Comparison of ENCODE assay signal across 13 cellular contexts in the genomic region with DNA sequence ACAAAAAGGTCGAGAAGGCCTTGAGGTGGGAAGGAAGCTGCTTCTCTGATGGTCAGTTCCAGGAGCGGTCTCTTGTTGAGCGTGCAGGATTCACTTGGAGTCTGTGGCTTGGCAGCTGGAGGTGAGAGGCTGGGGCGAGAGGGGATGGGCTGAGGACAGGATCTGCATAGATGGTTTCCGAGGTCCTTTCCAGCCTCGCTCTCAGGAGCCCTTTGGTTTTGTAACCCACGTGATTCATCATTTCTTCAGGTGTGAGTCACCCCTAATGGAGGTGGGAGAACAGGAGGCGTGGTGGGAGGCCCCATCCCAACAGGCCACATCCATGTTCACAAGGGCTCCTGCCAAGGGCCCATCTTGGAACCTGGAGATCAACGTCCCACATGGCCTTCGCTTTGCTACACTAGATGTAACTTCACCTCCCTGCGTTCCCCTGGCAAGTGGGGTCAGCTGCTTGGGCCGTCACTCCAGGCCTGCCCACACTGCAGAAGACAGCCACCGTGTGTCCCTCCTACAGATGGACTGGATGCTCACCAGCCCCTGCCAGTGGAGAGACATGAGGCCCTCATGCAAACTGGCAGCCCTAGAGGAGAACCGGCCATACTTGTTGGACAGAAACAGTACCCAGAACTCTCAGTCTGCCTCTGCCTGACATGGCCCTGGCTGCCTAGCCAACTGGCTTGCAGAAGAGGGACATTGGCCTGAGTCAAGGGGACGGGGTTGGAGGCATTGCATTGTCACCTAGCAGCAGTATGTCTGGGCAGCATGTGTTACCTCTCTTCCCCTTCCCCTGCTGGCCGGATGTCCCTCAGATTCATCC. TPM values are rescaled to one million over a fixed set of nuclear protein-coding genes. Genes with fewer than 3 reads are reported as not detected.
DNase-seq lines count a peak whose midpoint lies in the region; ATAC-seq and TF ChIP-seq lines count a peak whose summit lies in the region.
"Had no signal": no experiment of that assay in that cellular context is flagged by ENCODE, and none has a peak within 500 bp of the region (broad histone marks: within the 10 kb centered on the region; RNA-seq: fewer than 3 reads in every experiment).

No MANE protein-coding gene starts in this region.

- no peak for ATAC-seq in WTC11
- ATAC-seq in SK-N-SH treated with all-trans-retinoic acid at 6 μM for 48 hours, result no peak

- no peaks in the 10 kb centered on the region for H3K36me3 Mint-ChIP-seq in WTC11

- H3K36me3 ChIP-seq in vagina, result no peaks in the 10 kb centered on the region

- CTCF ChIA-PET in WTC11 (lab: Charles Lee), result interaction anchor here (0.5 kb wide), 1 partner anchor 23 kb away, joined by 3 read pairs; no protein-coding TSS in a partner anchor

- DNase-seq in stimulated activated CD4-positive, alpha-beta T cell treated with anti-CD3 and anti-CD28 coated beads, Interleukin-4, amount 100 ng/mL, for 24 hours, result peak; percentile 2
- DNase-seq in stimulated activated CD4-positive, alpha-beta T cell treated with anti-CD3 and anti-CD28 coated beads, Interleukin-1b, Interleukin-23, amount 100 ng/mL, for 48 hours, result no peak
- DNase-seq in WTC11 (ENCODE audit: low spot score) (no peak), kidney tubule cell (ENCODE audit: low spot score) (peak; percentile 34), vagina (ENCODE audit: extremely low spot score in 2 of 2) (peak; percentile 72 to 78), COLO668 (lab: John Stamatoyannopoulos, UW; ENCODE audit: unreplicated experiment) (no peak)
- no peak for DNase-seq in stimulated activated naive CD4-positive, alpha-beta T cell (lab: John Stamatoyannopoulos, UW)
- DNase-seq: AML-193, DMS79, hypothalamus, NCI-H1694 had no signal

- no peaks in the 10 kb centered on the region for H3K9me3 ChIP-seq in vagina

- no peak overlapping the region for H3K27ac Mint-ChIP-seq in WTC11

- H3K4me1 Mint-ChIP-seq in WTC11, result peaks cover 23% of the 10 kb centered on the region

- no peak for TF ChIP-seq CTCF in WTC11 (IDR thresholded peaks at IDR 0.05)
- no peak for TF ChIP-seq CTCF in vagina (IDR thresholded peaks at IDR 0.05)

- no peaks in the 10 kb centered on the region for H3K4me1 ChIP-seq in vagina

- peak overlapping the region; percentile 58 for H3K4me3 Mint-ChIP-seq in WTC11

- no peaks in the 10 kb centered on the region for H3K9me3 Mint-ChIP-seq in WTC11

- H3K4me3 ChIP-seq in vagina, result no peak overlapping the region

- TF ChIP-seq POLR2A in vagina (IDR thresholded peaks at IDR 0.05), result no peak

- POLR2A ChIA-PET in WTC11 (lab: Charles Lee), result no interaction called here

- H3K27me3 ChIP-seq in vagina, result no peaks in the 10 kb centered on the region

- H3K27ac ChIP-seq in vagina, result no peak overlapping the region

- intact Hi-C loops in vagina (cut with DNase I), result no loop called here

- H3K27me3 Mint-ChIP-seq in WTC11 (ENCODE audit: low read depth), result peaks cover 62% of the 10 kb centered on the region

TF ChIP-seq in WTC11, 78 proteins besides CTCF, POLR2A, EP300 and RAD21:
- TF ChIP-seq ZNF232 (CRISPR knock-in tag; IDR thresholded peaks at IDR 0.05), result no peak
- TF ChIP-seq, protein P1, sequence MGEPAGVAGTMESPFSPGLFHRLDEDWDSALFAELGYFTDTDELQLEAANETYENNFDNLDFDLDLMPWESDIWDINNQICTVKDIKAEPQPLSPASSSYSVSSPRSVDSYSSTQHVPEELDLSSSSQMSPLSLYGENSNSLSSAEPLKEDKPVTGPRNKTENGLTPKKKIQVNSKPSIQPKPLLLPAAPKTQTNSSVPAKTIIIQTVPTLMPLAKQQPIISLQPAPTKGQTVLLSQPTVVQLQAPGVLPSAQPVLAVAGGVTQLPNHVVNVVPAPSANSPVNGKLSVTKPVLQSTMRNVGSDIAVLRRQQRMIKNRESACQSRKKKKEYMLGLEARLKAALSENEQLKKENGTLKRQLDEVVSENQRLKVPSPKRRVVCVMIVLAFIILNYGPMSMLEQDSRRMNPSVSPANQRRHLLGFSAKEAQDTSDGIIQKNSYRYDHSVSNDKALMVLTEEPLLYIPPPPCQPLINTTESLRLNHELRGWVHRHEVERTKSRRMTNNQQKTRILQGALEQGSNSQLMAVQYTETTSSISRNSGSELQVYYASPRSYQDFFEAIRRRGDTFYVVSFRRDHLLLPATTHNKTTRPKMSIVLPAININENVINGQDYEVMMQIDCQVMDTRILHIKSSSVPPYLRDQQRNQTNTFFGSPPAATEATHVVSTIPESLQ (CRISPR knock-in tag; IDR thresholded peaks at IDR 0.05), result no peak
- no peak for TF ChIP-seq ESRRA (CRISPR knock-in tag; IDR thresholded peaks at IDR 0.05; ENCODE audit: borderline replicate concordance)
- TF ChIP-seq ZNF263 (CRISPR knock-in tag; IDR thresholded peaks at IDR 0.05; ENCODE audit: low read depth), result no peak
- TF ChIP-seq, protein P2, sequence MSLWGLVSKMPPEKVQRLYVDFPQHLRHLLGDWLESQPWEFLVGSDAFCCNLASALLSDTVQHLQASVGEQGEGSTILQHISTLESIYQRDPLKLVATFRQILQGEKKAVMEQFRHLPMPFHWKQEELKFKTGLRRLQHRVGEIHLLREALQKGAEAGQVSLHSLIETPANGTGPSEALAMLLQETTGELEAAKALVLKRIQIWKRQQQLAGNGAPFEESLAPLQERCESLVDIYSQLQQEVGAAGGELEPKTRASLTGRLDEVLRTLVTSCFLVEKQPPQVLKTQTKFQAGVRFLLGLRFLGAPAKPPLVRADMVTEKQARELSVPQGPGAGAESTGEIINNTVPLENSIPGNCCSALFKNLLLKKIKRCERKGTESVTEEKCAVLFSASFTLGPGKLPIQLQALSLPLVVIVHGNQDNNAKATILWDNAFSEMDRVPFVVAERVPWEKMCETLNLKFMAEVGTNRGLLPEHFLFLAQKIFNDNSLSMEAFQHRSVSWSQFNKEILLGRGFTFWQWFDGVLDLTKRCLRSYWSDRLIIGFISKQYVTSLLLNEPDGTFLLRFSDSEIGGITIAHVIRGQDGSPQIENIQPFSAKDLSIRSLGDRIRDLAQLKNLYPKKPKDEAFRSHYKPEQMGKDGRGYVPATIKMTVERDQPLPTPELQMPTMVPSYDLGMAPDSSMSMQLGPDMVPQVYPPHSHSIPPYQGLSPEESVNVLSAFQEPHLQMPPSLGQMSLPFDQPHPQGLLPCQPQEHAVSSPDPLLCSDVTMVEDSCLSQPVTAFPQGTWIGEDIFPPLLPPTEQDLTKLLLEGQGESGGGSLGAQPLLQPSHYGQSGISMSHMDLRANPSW (CRISPR knock-in tag; conservative IDR thresholded peaks at IDR 0.05; ENCODE audit: low read depth), result no peak
- no peak for TF ChIP-seq MYBL2 (CRISPR knock-in tag; IDR thresholded peaks at IDR 0.05)
- no peak for TF ChIP-seq ETV6 (CRISPR knock-in tag; IDR thresholded peaks at IDR 0.05)
- no peak for TF ChIP-seq IRF2 (CRISPR knock-in tag; IDR thresholded peaks at IDR 0.05; ENCODE audit: borderline replicate concordance, low read depth)

TF ChIP-seq in SK-N-SH treated with all-trans-retinoic acid at 6 μM for 48 hours, 23 proteins besides CTCF, POLR2A, EP300 and RAD21:
- TF ChIP-seq GLIS3 (CRISPR knock-in tag; IDR thresholded peaks at IDR 0.05) (no peak), ARNTL (CRISPR knock-in tag; IDR thresholded peaks at IDR 0.05; ENCODE audit: borderline replicate concordance, low read depth) (no peak), ZNF8 (CRISPR knock-in tag; IDR thresholded peaks at IDR 0.05) (no peak), TOX (CRISPR knock-in tag; IDR thresholded peaks at IDR 0.05; ENCODE audit: borderline replicate concordance) (no peak), TCF4 (CRISPR knock-in tag; IDR thresholded peaks at IDR 0.05; ENCODE audit: borderline replicate concordance) (no peak), ZC3H10 (CRISPR knock-in tag; IDR thresholded peaks at IDR 0.05) (no peak)
- TF ChIP-seq, protein P3, sequence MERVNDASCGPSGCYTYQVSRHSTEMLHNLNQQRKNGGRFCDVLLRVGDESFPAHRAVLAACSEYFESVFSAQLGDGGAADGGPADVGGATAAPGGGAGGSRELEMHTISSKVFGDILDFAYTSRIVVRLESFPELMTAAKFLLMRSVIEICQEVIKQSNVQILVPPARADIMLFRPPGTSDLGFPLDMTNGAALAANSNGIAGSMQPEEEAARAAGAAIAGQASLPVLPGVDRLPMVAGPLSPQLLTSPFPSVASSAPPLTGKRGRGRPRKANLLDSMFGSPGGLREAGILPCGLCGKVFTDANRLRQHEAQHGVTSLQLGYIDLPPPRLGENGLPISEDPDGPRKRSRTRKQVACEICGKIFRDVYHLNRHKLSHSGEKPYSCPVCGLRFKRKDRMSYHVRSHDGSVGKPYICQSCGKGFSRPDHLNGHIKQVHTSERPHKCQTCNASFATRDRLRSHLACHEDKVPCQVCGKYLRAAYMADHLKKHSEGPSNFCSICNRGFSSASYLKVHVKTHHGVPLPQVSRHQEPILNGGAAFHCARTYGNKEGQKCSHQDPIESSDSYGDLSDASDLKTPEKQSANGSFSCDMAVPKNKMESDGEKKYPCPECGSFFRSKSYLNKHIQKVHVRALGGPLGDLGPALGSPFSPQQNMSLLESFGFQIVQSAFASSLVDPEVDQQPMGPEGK (CRISPR knock-in tag; IDR thresholded peaks at IDR 0.05; ENCODE audit: borderline replicate concordance), result no peak
- TF ChIP-seq, protein P4, sequence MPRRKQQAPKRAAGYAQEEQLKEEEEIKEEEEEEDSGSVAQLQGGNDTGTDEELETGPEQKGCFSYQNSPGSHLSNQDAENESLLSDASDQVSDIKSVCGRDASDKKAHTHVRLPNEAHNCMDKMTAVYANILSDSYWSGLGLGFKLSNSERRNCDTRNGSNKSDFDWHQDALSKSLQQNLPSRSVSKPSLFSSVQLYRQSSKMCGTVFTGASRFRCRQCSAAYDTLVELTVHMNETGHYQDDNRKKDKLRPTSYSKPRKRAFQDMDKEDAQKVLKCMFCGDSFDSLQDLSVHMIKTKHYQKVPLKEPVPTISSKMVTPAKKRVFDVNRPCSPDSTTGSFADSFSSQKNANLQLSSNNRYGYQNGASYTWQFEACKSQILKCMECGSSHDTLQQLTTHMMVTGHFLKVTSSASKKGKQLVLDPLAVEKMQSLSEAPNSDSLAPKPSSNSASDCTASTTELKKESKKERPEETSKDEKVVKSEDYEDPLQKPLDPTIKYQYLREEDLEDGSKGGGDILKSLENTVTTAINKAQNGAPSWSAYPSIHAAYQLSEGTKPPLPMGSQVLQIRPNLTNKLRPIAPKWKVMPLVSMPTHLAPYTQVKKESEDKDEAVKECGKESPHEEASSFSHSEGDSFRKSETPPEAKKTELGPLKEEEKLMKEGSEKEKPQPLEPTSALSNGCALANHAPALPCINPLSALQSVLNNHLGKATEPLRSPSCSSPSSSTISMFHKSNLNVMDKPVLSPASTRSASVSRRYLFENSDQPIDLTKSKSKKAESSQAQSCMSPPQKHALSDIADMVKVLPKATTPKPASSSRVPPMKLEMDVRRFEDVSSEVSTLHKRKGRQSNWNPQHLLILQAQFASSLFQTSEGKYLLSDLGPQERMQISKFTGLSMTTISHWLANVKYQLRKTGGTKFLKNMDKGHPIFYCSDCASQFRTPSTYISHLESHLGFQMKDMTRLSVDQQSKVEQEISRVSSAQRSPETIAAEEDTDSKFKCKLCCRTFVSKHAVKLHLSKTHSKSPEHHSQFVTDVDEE (CRISPR knock-in tag; IDR thresholded peaks at IDR 0.05), result no peak

RNA-seq across cellular contexts. Expression of a gene that starts 1.6 kb away (rescaled TPM):
- total RNA-seq in WTC11 (2021) (2.9 to 3.8 TPM (median 3.8 TPM) in 3 replicates), vagina (7.4 TPM)
- total RNA-seq: M059J had no signal

Comparison
In these comparisons a context has a peak if more than half of its experiments do, and no peak if none do; other contexts are left out.
1. DNase-seq: peak in stimulated activated CD4-positive, alpha-beta T cell treated with anti-CD3 and anti-CD28 coated beads, Interleukin-4, amount 100 ng/mL, for 24 hours (single experiment), kidney tubule cell (single experiment) and vagina (2 of 2); none in stimulated activated CD4-positive, alpha-beta T cell treated with anti-CD3 and anti-CD28 coated beads, Interleukin-1b, Interleukin-23, amount 100 ng/mL, for 48 hours (single experiment), WTC11 (single experiment), stimulated activated naive CD4-positive, alpha-beta T cell (0 of 6) and COLO668 (single experiment).